In the genomic region with DNA sequence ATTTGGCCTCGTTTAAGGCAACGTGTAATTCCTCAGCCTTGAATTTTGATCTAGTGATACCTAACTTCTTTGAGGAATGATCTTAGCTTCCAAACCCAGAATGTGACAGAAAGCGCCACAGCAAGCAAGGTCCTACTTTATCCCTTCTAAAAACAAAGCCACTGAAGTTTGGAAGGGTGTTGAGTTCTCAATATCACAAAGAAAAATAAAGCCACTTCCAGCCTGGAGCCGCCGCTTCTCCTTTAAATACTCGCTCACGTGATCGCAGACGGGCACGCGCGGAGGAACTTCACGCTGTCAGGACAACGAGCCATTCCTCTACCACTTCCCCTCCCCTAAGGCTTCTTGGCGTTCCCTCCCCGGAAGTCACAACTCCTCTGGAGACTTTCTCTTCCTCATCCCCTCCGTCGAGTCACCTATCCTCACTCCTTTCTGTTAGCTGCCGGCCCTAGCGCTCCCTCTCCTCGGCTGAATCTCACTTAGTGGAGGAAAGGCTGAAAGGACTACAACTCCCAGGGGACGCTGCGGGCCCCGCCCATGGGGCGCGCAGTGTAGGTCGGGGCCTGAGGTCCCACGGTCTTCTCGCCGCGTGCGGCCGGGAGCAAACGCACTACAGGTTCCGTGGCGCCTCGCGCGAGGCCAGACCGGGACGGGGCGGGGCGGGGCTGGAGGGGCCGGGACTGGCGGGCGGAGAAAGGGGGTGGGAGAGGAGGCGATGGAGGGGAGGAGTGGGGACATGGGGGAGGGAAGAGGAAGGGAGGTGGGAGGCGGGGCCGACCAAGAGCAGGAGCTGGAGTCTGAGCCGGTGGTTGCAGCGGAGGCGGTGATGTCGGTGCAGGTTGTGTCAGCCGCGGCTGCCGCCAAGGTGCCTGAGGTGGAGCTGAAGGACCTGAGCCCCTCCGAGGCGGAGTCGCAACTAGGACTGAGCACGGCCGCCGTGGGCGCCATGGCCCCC, we compare ENCODE assay signal across 8 cellular contexts.
DNase-seq lines count a peak whose midpoint lies in the region; ATAC-seq and TF ChIP-seq lines count a peak whose summit lies in the region.

A gene (plus strand): TSS at position 780 of the 955 bp plus-strand sequence.

- H3K27ac ChIP-seq in 22Rv1, result peak within 1 kb of the TSS; percentile 96

- TF ChIP-seq CTCF in 22Rv1 (IDR thresholded peaks at IDR 0.05), result no peak

- peak; percentile 90 for ATAC-seq in GM18519 (IDR thresholded peaks at IDR 0.05; ENCODE audit: low FRiP score, unreplicated experiment)
- peak; percentile 87 for ATAC-seq in HG03045 (IDR thresholded peaks at IDR 0.05; ENCODE audit: unreplicated experiment)

- DNase-seq in NCI-H2081 treated with DMSO at 0.1 percent for 48 hours (lab: John Stamatoyannopoulos, UW) (peak; percentile 95), T1000 (lab: John Stamatoyannopoulos, UW) (peak; percentile 90), astrocyte of the hippocampus (ENCODE audit: low read depth, low spot score) (peak; percentile 100), hippocampal formation (lab: John Stamatoyannopoulos, UW) (peak; percentile 98 to 99), retina (peak; percentile 97)

Comparison
In these comparisons a context has a peak if more than half of its experiments do, and no peak if none do; other contexts are left out.
1. Peak in every context shown above with its lines: DNase-seq, ATAC-seq and H3K27ac ChIP-seq.